21 cellular contexts compared by ENCODE assay signal in the genomic region with DNA sequence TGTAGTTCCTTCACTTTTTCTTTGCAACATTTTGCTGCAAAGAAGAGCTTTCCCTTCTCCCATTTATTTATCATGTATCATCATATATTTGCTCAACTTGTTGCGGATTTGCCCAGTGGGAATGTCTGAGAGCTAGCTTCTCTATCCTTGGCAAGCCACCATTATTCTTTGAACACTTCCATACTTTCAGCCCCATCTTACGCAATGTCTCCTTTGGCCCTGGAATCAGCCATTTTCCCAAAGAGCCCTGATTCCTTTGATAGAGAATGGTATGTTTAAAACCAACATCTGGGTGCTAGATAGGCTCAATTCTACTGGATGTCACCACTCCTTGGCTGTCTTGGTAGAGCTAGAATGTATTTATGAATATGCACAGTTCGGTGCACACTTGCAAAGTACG. TPM values are rescaled to one million over a fixed set of nuclear protein-coding genes. Genes with fewer than 3 reads are reported as not detected.
DNase-seq lines count a peak whose midpoint lies in the region; ATAC-seq, FAIRE-seq and TF ChIP-seq lines count a peak whose summit lies in the region.
"Had no signal": no experiment of that assay in that cellular context is flagged by ENCODE, and none has a peak within 500 bp of the region (broad histone marks: within the 10 kb centered on the region; RNA-seq: fewer than 3 reads in every experiment).

No MANE protein-coding gene starts in this region.

- CTCF ChIA-PET in HepG2 (lab: Yijun Ruan, JAX; ENCODE audit: low intra/inter-chr PET ratio, low total read pairs): no interaction called here

- 96% methylated on average over 4 of the region's 4 CpGs for WGBS in HepG2 (ENCODE audit: low lambda C conversion rate)
- WGBS in right lobe of liver (ENCODE audit: insufficient coverage, low coverage, low lambda C conversion rate, missing lambda C conversion rate): 98% methylated on average over 4 of the region's 4 CpGs

- H3K9me2 ChIP-seq in Karpas-422 (replicated peaks; ENCODE audit: insufficient read depth, low read length): no peaks in the 10 kb centered on the region

- no TSS peak for BruUV-seq in HepG2 (replicated peaks; lab: Mats Ljungman, UMichigan)

- no peak for FAIRE-seq in HepG2 (lab: Jason Lieb, UNC)
- FAIRE-seq: A204.1, D721Med, G401.6, GM12891 had no signal

- TF ChIP-seq POLR2A in HepG2 (IDR thresholded peaks at IDR 0.05; ENCODE audit: insufficient read depth in 1 of 2, low read depth in 2 of 2, low read length in 2 of 2) (no peak), right lobe of liver (IDR thresholded peaks at IDR 0.05) (no peak)

- TF ChIP-seq CTCF in HepG2 (CRISPR knock-in tag; IDR thresholded peaks at IDR 0.05) (no peak), right lobe of liver (IDR thresholded peaks at IDR 0.05) (no peak), fibroblast of the aortic adventitia (IDR thresholded peaks at IDR 0.05; ENCODE audit: insufficient read depth, low read length) (no peak)

- no peak overlapping the region for H3K4me3 ChIP-seq in HepG2 (replicated peaks in 1 of 3; ENCODE audit: insufficient read depth in 1 of 3, low read depth in 2 of 3, low read length in 3 of 3)
- H3K4me3 ChIP-seq in right lobe of liver: no peak overlapping the region
- H3K4me3 ChIP-seq in fibroblast of the aortic adventitia (ENCODE audit: low read depth, low read length): no peak overlapping the region
- H3K4me3 ChIP-seq in Karpas-422 (ENCODE audit: low read length): no peak overlapping the region

- TF ChIP-seq EP300 in HepG2 (IDR thresholded peaks at IDR 0.05; ENCODE audit: low read depth in 2 of 2, low read length in 2 of 2): no peak
- no peak for TF ChIP-seq EP300 in HepG2 (CRISPR knock-in tag; IDR thresholded peaks at IDR 0.05; ENCODE audit: borderline replicate concordance)

- in situ Hi-C loops in HepG2 (cut with HindIII; ENCODE audit: extremely low pct_ligation_motif_present, low pct_unique_long_range_greater_than_20kb): no loop called here

- H3K36me3 ChIP-seq in HepG2 (replicated peaks in 1 of 2; ENCODE audit: control insufficient read depth in 1 of 2, insufficient read depth in 2 of 2, low read length in 2 of 2) (peaks cover 3 to 18% of the 10 kb centered on the region in 2 experiments), right lobe of liver (peaks cover 0 to 9% (median 2%) of the 10 kb centered on the region in 4 donors), Karpas-422 (ENCODE audit: insufficient read depth, low read length) (peaks cover 23% of the 10 kb centered on the region)

- H3K9ac ChIP-seq in HepG2 (ENCODE audit: insufficient read depth, low read depth, low read length): no peak overlapping the region
- H3K9ac ChIP-seq in Karpas-422 (ENCODE audit: low read length): no peak overlapping the region

- no peaks in the 10 kb centered on the region for H3K36me3 Mint-ChIP-seq in T-helper 17 cell (ENCODE audit: low read depth)

- no peaks in the 10 kb centered on the region for H3K27me3 Mint-ChIP-seq in T-helper 17 cell

- H3K4me1 ChIP-seq in HepG2 (ENCODE audit: insufficient read depth, low read length) (no peaks in the 10 kb centered on the region; the same call in 1 of the 2 replicates), right lobe of liver (no peaks in the 10 kb centered on the region), Karpas-422 (ENCODE audit: low read length) (peaks cover 7% of the 10 kb centered on the region)
- H3K4me1 ChIP-seq: BE2C had no signal

- H3K9me3 ChIP-seq in HepG2 (ENCODE audit: low read length): no peaks in the 10 kb centered on the region
- no peaks in the 10 kb centered on the region for H3K9me3 ChIP-seq in right lobe of liver
- H3K9me3 ChIP-seq in T-helper 17 cell (ENCODE audit: control insufficient read depth, low read length, poor library complexity, severe bottlenecking): no peaks in the 10 kb centered on the region
- no peaks in the 10 kb centered on the region for H3K9me3 ChIP-seq in Karpas-422 (ENCODE audit: low read length)
- H3K9me3 ChIP-seq: BE2C had no signal

- POLR2A ChIA-PET in HepG2 (lab: Yijun Ruan, JAX): no interaction called here

- H4K20me1 ChIP-seq in HepG2 (ENCODE audit: insufficient read depth, low read length) (no peaks in the 10 kb centered on the region), Karpas-422 (ENCODE audit: insufficient read depth, low read depth, low read length) (no peaks in the 10 kb centered on the region)

- no peak overlapping the region for H3K4me2 ChIP-seq in HepG2 (ENCODE audit: low read depth, low read length)
- no peak overlapping the region for H3K4me2 ChIP-seq in Karpas-422 (ENCODE audit: low read depth, low read length, poor library complexity, severe bottlenecking)

- ATAC-seq in HepG2 (no peak), right lobe of liver (no peak), T-helper 17 cell (no peak)
- ATAC-seq: CD8-positive, alpha-beta T cell had no signal

- H3K27me3 ChIP-seq in HepG2 (ENCODE audit: control insufficient read depth in 1 of 2, insufficient read depth in 2 of 2, low read length in 2 of 2) (no peaks in the 10 kb centered on the region), right lobe of liver (no peaks in the 10 kb centered on the region), Karpas-422 (ENCODE audit: low read length) (no peaks in the 10 kb centered on the region)
- H3K27me3 ChIP-seq: BE2C had no signal

- intact Hi-C loops in HepG2 (cut with micrococcal nuclease; ENCODE audit: unreplicated experiment): no loop called here
- intact Hi-C loops in right lobe of liver (cut with DNase I): no loop called here

- H3K4me1 Mint-ChIP-seq in T-helper 17 cell: peaks cover 12% of the 10 kb centered on the region

- no peak overlapping the region for H2AFZ ChIP-seq in HepG2 (ENCODE audit: low read length)
- no peak overlapping the region for H2AFZ ChIP-seq in Karpas-422 (ENCODE audit: low read length)

- peak overlapping the region; percentile 87 for H3K27ac Mint-ChIP-seq in T-helper 17 cell
- H3K27ac Mint-ChIP-seq: HFFc6 had no signal

- H3K27ac ChIP-seq in HepG2 (ENCODE audit: extremely low read length, insufficient read depth, low read length) (no peak overlapping the region), right lobe of liver (no peak overlapping the region), Karpas-422 (ENCODE audit: low read length) (no peak overlapping the region)
- H3K27ac ChIP-seq: C4-2B, HL-60 had no signal

- H3K79me2 ChIP-seq in HepG2 (ENCODE audit: insufficient read depth, low read length): no peaks in the 10 kb centered on the region
- no peaks in the 10 kb centered on the region for H3K79me2 ChIP-seq in Karpas-422 (ENCODE audit: low read length)

- TF ChIP-seq RAD21 in HepG2 (CRISPR knock-in tag; IDR thresholded peaks at IDR 0.05): no peak

- peak overlapping the region; percentile 25 for H3K4me3 Mint-ChIP-seq in T-helper 17 cell
- H3K4me3 Mint-ChIP-seq: CD8-positive, alpha-beta T cell; HFFc6 had no signal

- DNase-seq in HepG2 (ENCODE audit: low spot score): no peak
- no peak for DNase-seq in right lobe of liver
- DNase-seq in T-helper 17 cell: no peak
- peak; percentile 11 for DNase-seq in fibroblast of the aortic adventitia (ENCODE audit: low read depth)
- DNase-seq in amygdala (lab: John Stamatoyannopoulos, UW): no peak
- DNase-seq in Karpas-422: no peak
- DNase-seq in stimulated activated naive CD4-positive, alpha-beta T cell (lab: John Stamatoyannopoulos, UW): no peak
- DNase-seq: BE2C; CD8-positive, alpha-beta T cell; COR-L47; DMS153; DMS79 treated with DMSO at 0.1 percent for 48 hours; EL; HCEC 1CT; HFFc6 had no signal

RNA-seq across cellular contexts. Expression of a gene that starts 12.6 kb away (rescaled TPM):
- 14.6 and 17.8 TPM in 2 replicates for total RNA-seq in HepG2 (2016; rRNA removed; fragmentation: Illumina TruSeq; extraction: Trizol)
- total RNA-seq in HepG2 (2016; cell fraction: cytosol; rRNA removed; fragmentation: Illumina TruSeq; extraction: Trizol; ENCODE audit: low read depth): 29.5 and 30.1 TPM in 2 replicates
- total RNA-seq in HepG2 (2016; cell fraction: insoluble cytoplasmic fraction; rRNA removed; fragmentation: Illumina TruSeq; extraction: Trizol): 15.1 and 15.7 TPM in 2 replicates
- total RNA-seq in HepG2 (2016; cell fraction: membrane; rRNA removed; fragmentation: Illumina TruSeq; extraction: Trizol): 29.7 and 31.0 TPM in 2 replicates
- 12.8 and 14.0 TPM in 2 replicates for total RNA-seq in HepG2 (2016; cell fraction: nucleus; rRNA removed; fragmentation: Illumina TruSeq; extraction: Trizol)
- polyA plus RNA-seq in HepG2 (2011; rRNA removed): 4.8 and 5.5 TPM in 2 replicates
- 2.7 and 3.0 TPM in 2 replicates for polyA plus RNA-seq in HepG2 (2011; cell fraction: cytosol; rRNA removed)
- 1.7 and 2.6 TPM in 2 replicates for polyA plus RNA-seq in HepG2 (2011; cell fraction: nucleus; rRNA removed)
- 5.7 and 6.0 TPM in 2 replicates for polyA plus RNA-seq in HepG2 (2012)
- 25.5 and 31.1 TPM in 2 replicates for polyA plus RNA-seq in HepG2 (2016; cell fraction: cytosol; fragmentation: Illumina TruSeq; extraction: Trizol; ENCODE audit: low read depth)
- polyA plus RNA-seq in HepG2 (2016; cell fraction: insoluble cytoplasmic fraction; fragmentation: Illumina TruSeq; extraction: Trizol; ENCODE audit: low read depth): 12.3 and 13.7 TPM in 2 replicates
- 23.9 and 28.6 TPM in 2 replicates for polyA plus RNA-seq in HepG2 (2016; cell fraction: membrane; fragmentation: Illumina TruSeq; extraction: Trizol; ENCODE audit: low read depth)
- polyA plus RNA-seq in HepG2 (2016; cell fraction: nucleus; fragmentation: Illumina TruSeq; extraction: Trizol; ENCODE audit: insufficient read depth, low read depth): 15.5 and 17.4 TPM in 2 replicates
- polyA minus RNA-seq in HepG2 (2011; rRNA and poly(A)+ RNA removed; ENCODE audit: low replicate concordance): 2.7 TPM in 2 replicates
- 3.3 and 4.5 TPM in 2 replicates for polyA minus RNA-seq in HepG2 (2011; cell fraction: cytosol; rRNA and poly(A)+ RNA removed)
- 8.5 and 9.9 TPM in 2 replicates for polyA minus RNA-seq in HepG2 (2011; cell fraction: nucleus; rRNA and poly(A)+ RNA removed)
- total RNA-seq in right lobe of liver: 10 to 100 TPM in 3 of 6 experiments, 1 to 10 TPM in 3; 4.9 to 18.8 (median 9.9) TPM
- total RNA-seq in T-helper 17 cell: 1 to 10 TPM; 3.5 to 4.5 TPM
- total RNA-seq in fibroblast of the aortic adventitia (ENCODE audit: low replicate concordance): 7.6 and 10.6 TPM in 2 replicates
- total RNA-seq in Karpas-422 (2014; rRNA removed; shearing (Covaris generic); ENCODE audit: low replicate concordance): 19.2 and 28.4 TPM in 2 replicates

RNA-seq across cellular contexts. Expression of a gene that starts 55.2 kb away (rescaled TPM):
- 38.8 and 63.5 TPM in 2 replicates for total RNA-seq in HepG2 (2016; rRNA removed; fragmentation: Illumina TruSeq; extraction: Trizol)
- total RNA-seq in HepG2 (2016; cell fraction: cytosol; rRNA removed; fragmentation: Illumina TruSeq; extraction: Trizol; ENCODE audit: low read depth): 1.1 and 2.4 TPM in 2 replicates
- 40.3 and 58.9 TPM in 2 replicates for total RNA-seq in HepG2 (2016; cell fraction: insoluble cytoplasmic fraction; rRNA removed; fragmentation: Illumina TruSeq; extraction: Trizol)
- total RNA-seq in HepG2 (2016; cell fraction: membrane; rRNA removed; fragmentation: Illumina TruSeq; extraction: Trizol): 5.6 and 8.3 TPM in 2 replicates
- total RNA-seq in HepG2 (2016; cell fraction: nucleus; rRNA removed; fragmentation: Illumina TruSeq; extraction: Trizol): 35.4 TPM in 2 replicates
- polyA plus RNA-seq in HepG2 (2011; rRNA removed): 11.8 and 14.6 TPM in 2 replicates
- polyA plus RNA-seq in HepG2 (2011; cell fraction: cytosol; rRNA removed): 5.4 and 7.9 TPM in 2 replicates
- polyA plus RNA-seq in HepG2 (2011; cell fraction: nucleus; rRNA removed): 13.5 and 15.5 TPM in 2 replicates
- 9.6 and 15.3 TPM in 2 replicates for polyA plus RNA-seq in HepG2 (2012)
- polyA plus RNA-seq in HepG2 (2016; cell fraction: cytosol; fragmentation: Illumina TruSeq; extraction: Trizol; ENCODE audit: low read depth): 0.28 and 0.40 TPM in 2 replicates
- 20.4 and 22.1 TPM in 2 replicates for polyA plus RNA-seq in HepG2 (2016; cell fraction: insoluble cytoplasmic fraction; fragmentation: Illumina TruSeq; extraction: Trizol; ENCODE audit: low read depth)
- polyA plus RNA-seq in HepG2 (2016; cell fraction: membrane; fragmentation: Illumina TruSeq; extraction: Trizol; ENCODE audit: low read depth): 2.0 and 2.5 TPM in 2 replicates
- 33.9 and 37.6 TPM in 2 replicates for polyA plus RNA-seq in HepG2 (2016; cell fraction: nucleus; fragmentation: Illumina TruSeq; extraction: Trizol; ENCODE audit: insufficient read depth, low read depth)
- 25.7 and 34.6 TPM in 2 replicates for polyA minus RNA-seq in HepG2 (2011; rRNA and poly(A)+ RNA removed; ENCODE audit: low replicate concordance)
- polyA minus RNA-seq in HepG2 (2011; cell fraction: cytosol; rRNA and poly(A)+ RNA removed): 17.3 and 18.2 TPM in 2 replicates
- 30.4 and 37.5 TPM in 2 replicates for polyA minus RNA-seq in HepG2 (2011; cell fraction: nucleus; rRNA and poly(A)+ RNA removed)
- total RNA-seq in right lobe of liver: 10 to 100 TPM in 4 of 6 experiments, 1 to 10 TPM in 2; 7.3 to 14.7 (median 11.2) TPM
- total RNA-seq in T-helper 17 cell: 10 to 100 TPM; 24.6 to 30.4 TPM
- total RNA-seq in fibroblast of the aortic adventitia (ENCODE audit: low replicate concordance): 31.0 and 89.9 TPM in 2 replicates
- 21.3 and 41.4 TPM in 2 replicates for total RNA-seq in Karpas-422 (2014; rRNA removed; shearing (Covaris generic); ENCODE audit: low replicate concordance)
